ENCODE assay signal across 10 cellular contexts in the genomic region with DNA sequence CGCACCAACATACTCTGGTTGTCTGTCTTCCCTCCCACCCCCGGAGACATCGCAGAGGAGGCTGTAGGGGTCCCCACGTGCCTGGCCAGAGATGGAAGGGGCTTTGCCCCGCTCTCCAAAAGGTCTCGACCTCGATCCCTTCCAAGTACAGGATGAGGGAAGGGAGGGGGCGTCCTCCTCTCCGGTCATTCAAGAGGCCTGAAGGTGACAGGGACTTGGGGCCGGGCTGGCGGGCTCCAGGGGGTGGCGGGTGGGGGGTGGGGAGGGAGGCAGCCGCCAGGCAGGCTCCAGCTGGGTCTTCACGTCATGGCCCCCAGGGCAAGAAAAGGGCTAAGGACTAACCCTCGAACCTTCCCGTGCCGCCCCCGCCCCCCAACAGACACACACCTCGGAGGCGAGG. TPM values are rescaled to one million over a fixed set of nuclear protein-coding genes. Genes with fewer than 3 reads are reported as not detected.
A peak's percentile ranks its signal among the peaks of the same experiment; 100 is the strongest.
DNase-seq lines count a peak whose midpoint lies in the region; ATAC-seq and TF ChIP-seq lines count a peak whose summit lies in the region.
"Had no signal": no experiment of that assay in that cellular context is flagged by ENCODE, and none has a peak within 500 bp of the region (broad histone marks: within the 10 kb centered on the region; RNA-seq: fewer than 3 reads in every experiment).

No MANE protein-coding gene starts in this region.

- POLR2A ChIA-PET in PC-3 (lab: Charles Lee; ENCODE audit: unreplicated experiment) = interaction anchor here (0.6 kb wide), 1 partner anchor 15 kb away, joined by 3 read pairs; a partner anchor contains a TSS

- CTCF ChIA-PET in PC-3 (lab: Charles Lee) = interaction anchor here (0.5 to 3.8 kb wide), 3 partner anchors 7 to 1084 kb away, joined by 4 to 28 read pairs (median 6); a partner anchor contains a TSS

- no peaks in the 10 kb centered on the region for H3K27me3 ChIP-seq in BE2C
- H3K27me3 ChIP-seq in PC-3 (ENCODE audit: low read length) = no peaks in the 10 kb centered on the region
- no peaks in the 10 kb centered on the region for H3K27me3 ChIP-seq in prostate gland (replicated peaks; ENCODE audit: insufficient read depth)

- H3K79me2 ChIP-seq in PC-3 (ENCODE audit: low read length) = peaks cover 53% of the 10 kb centered on the region

- no peak for ATAC-seq in PC-3
- ATAC-seq in HG02981 (IDR thresholded peaks at IDR 0.05; ENCODE audit: unreplicated experiment) = no peak
- ATAC-seq in left colon = no peak

- no peak for TF ChIP-seq POLR2A in prostate gland (IDR thresholded peaks at IDR 0.05)

- peak overlapping the region; percentile 83 for H3K9ac ChIP-seq in PC-3 (ENCODE audit: low read length)

- peaks cover 17% of the 10 kb centered on the region for H3F3A ChIP-seq in PC-3 (ENCODE audit: low read length, unreplicated experiment)

- peaks cover 36% of the 10 kb centered on the region for H3K36me3 ChIP-seq in BE2C
- peaks cover 5% of the 10 kb centered on the region; the same call in 1 of the 2 replicates for H3K36me3 ChIP-seq in PC-3 (ENCODE audit: low read depth, low read length)
- H3K36me3 ChIP-seq in prostate gland = peaks cover 0 to 4% of the 10 kb centered on the region in 2 donors

- H2AFZ ChIP-seq in PC-3 (ENCODE audit: low read length) = peak overlapping the region; percentile 47

- peak overlapping the region; percentile 64 for H3K4me3 ChIP-seq in BE2C (ENCODE audit: low read depth, low read length)
- peak overlapping the region; percentile 94 for H3K4me3 ChIP-seq in PC-3 (ENCODE audit: low read length)
- H3K4me3 ChIP-seq in fibroblast of pulmonary artery (replicated peaks; ENCODE audit: low read depth, low read length) = peak overlapping the region; percentile 61
- peak overlapping the region; percentile 31 to 94 for H3K4me3 ChIP-seq in prostate gland

- WGBS in prostate gland = 14% methylated on average over 19 of the region's 20 CpGs

- peak overlapping the region; percentile 92 for H3K4me2 ChIP-seq in PC-3 (ENCODE audit: low read length)

- TF ChIP-seq CTCF in BE2C (IDR thresholded peaks at IDR 0.05; ENCODE audit: low read depth, low read length) (no peak), PC-3 (conservative IDR thresholded peaks at IDR 0.05; ENCODE audit: low read depth, low read length) (no peak), fibroblast of pulmonary artery (IDR thresholded peaks at IDR 0.05; ENCODE audit: low read length, missing control alignments) (no peak), prostate gland (IDR thresholded peaks at IDR 0.05) (no peak)

- no peaks in the 10 kb centered on the region for H3K9me3 ChIP-seq in BE2C
- H3K9me3 ChIP-seq in PC-3 (ENCODE audit: low read length) = no peaks in the 10 kb centered on the region
- H3K9me3 ChIP-seq in prostate gland = no peaks in the 10 kb centered on the region

- H3K27ac ChIP-seq in PC-3 (ENCODE audit: low read length) (peak overlapping the region; percentile 89), prostate gland (peak overlapping the region; percentile 88 to 98)

- intact Hi-C loops in PC-3 (cut with micrococcal nuclease) (loop anchor here (1.0 to 10.0 kb wide), 11 partner anchors 144 to 1834 kb away; no protein-coding TSS in a partner anchor), prostate gland (cut with DNase I) (loop anchor here (5.0 to 10.0 kb wide), 2 partner anchors 503 to 966 kb away; no protein-coding TSS in a partner anchor), left colon (cut with DNase I, micrococcal nuclease) (loop anchor here in 1 of 2 donors (10.0 kb wide), 1 partner anchor 1086 kb away; no protein-coding TSS in a partner anchor)

- H3K9me2 ChIP-seq in PC-3 (replicated peaks; ENCODE audit: low read length) = no peaks in the 10 kb centered on the region

- no peaks in the 10 kb centered on the region for H4K20me1 ChIP-seq in PC-3 (ENCODE audit: low read length)

- no TSS peak for BruUV-seq in PC-3 (replicated peaks; lab: Mats Ljungman, UMichigan)

- peak; percentile 86 for DNase-seq in BE2C
- peak; percentile 39 for DNase-seq in PC-3
- DNase-seq in fibroblast of pulmonary artery (ENCODE audit: low read depth) = no peak
- DNase-seq in prostate gland (ENCODE audit: low spot score) = no peak
- DNase-seq in stimulated activated CD4-positive, alpha-beta T cell treated with anti-CD3 and anti-CD28 coated beads, Interleukin-12 subunit alpha, Interleukin-12 subunit beta, amount 100 ng/mL, for 4 hours = no peak
- no peak for DNase-seq in T1000 (lab: John Stamatoyannopoulos, UW)
- no peak for DNase-seq in left colon
- DNase-seq: Karpas-422 had no signal

- H3K4me1 ChIP-seq in BE2C = peaks cover 9% of the 10 kb centered on the region
- H3K4me1 ChIP-seq in PC-3 (ENCODE audit: insufficient read depth, low read length) = peaks cover 79% of the 10 kb centered on the region
- no peaks in the 10 kb centered on the region for H3K4me1 ChIP-seq in prostate gland (replicated peaks)

RNA-seq across cellular contexts. Expression of a gene that starts 15.1 kb away (rescaled TPM):
- 60.5 TPM for polyA plus RNA-seq in BE2C (2012; ENCODE audit: insufficient read depth, insufficient read length, low read depth)
- total RNA-seq in PC-3 (2014; rRNA removed) (89.4 and 123 TPM in 2 replicates), prostate gland (100 to 1,000 TPM; 155 to 259 TPM), left colon (10 to 100 TPM in 1 of 2 donors, 1 to 10 TPM in 1; 5.6 to 10.6 TPM)
- total RNA-seq: activated CD8-positive, alpha-beta memory T cell treated with anti-CD3 and anti-CD28 coated beads for 36 hours had no signal

Comparison
In these comparisons a context has a peak if more than half of its experiments do, and no peak if none do; other contexts are left out.
1. DNase-seq: peak in BE2C (single experiment) and PC-3 (single experiment); none in fibroblast of pulmonary artery (single experiment), prostate gland (single experiment), stimulated activated CD4-positive, alpha-beta T cell treated with anti-CD3 and anti-CD28 coated beads, Interleukin-12 subunit alpha, Interleukin-12 subunit beta, amount 100 ng/mL, for 4 hours (single experiment), T1000 (single experiment) and left colon (0 of 2).
2. Peak in every context shown above with its lines, with median percentiles within 50 percentile points of each other: H3K4me3 ChIP-seq.